27 cellular contexts compared by ENCODE assay signal in the genomic region with DNA sequence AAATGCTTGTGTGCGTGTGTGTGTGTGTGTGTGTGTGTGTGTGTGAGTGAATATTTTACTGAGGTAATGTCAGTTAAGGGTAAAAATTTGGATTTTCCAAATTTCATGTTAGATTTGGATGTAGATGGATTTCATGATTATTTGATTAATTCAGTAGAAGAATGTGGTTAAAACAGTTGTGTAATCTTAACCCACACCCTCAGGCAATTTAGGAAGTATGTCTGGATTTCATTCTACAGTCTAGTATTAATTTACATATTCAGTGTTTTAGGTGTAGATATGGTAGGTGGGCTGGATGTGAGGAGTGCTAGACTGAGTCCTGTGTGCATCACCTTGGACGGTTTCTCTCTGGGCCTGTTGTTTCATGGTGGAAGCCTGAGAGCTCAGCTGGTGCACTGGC.
DNase-seq lines count a peak whose midpoint lies in the region; ATAC-seq and TF ChIP-seq lines count a peak whose summit lies in the region.
"Had no signal": no experiment of that assay in that cellular context is flagged by ENCODE, and none has a peak within 500 bp of the region (broad histone marks: within the 10 kb centered on the region; RNA-seq: fewer than 3 reads in every experiment).

No MANE protein-coding gene starts in this region.

- H3K4me2 ChIP-seq in DOHH2 (ENCODE audit: low read length): peak overlapping the region; percentile 31
- H3K4me2 ChIP-seq: BLaER1 treated with 17β-estradiol and CSF1 and Interleukin-3, amounts not matched to agents 10 nM and 100 nM had no signal

- H3K4me3 ChIP-seq in DOHH2 (ENCODE audit: low read length): 0 out of 2 replicates have a peak overlapping the region, but pooled peaks have one; percentile 20
- H3K4me3 ChIP-seq: BLaER1 treated with 17β-estradiol and CSF1 and Interleukin-3, amounts not matched to agents 10 nM and 100 nM; GM12878; GM23248; K562 had no signal

- ATAC-seq in HG02642 (IDR thresholded peaks at IDR 0.05; ENCODE audit: poor library complexity, unreplicated experiment) (no peak), GM21717 (IDR thresholded peaks at IDR 0.05; ENCODE audit: unreplicated experiment) (no peak)
- ATAC-seq: GM12878, K562, SK-N-SH treated with all-trans-retinoic acid at 6 μM for 48 hours had no signal

- DNase-seq in NOMO-1 treated with dmso at 0.1 percent for 144 hours (lab: John Stamatoyannopoulos, UW; ENCODE audit: unreplicated experiment): peak; percentile 17
- DNase-seq in fibroblast of gingiva (ENCODE audit: low read depth): peak; percentile 12
- DNase-seq in MV-4-11 (lab: John Stamatoyannopoulos, UW): no peak
- DNase-seq in KBM-7: no peak
- DNase-seq: CD4-positive, alpha-beta T cell; COR-L47; DMS53; GDM1; GM23248; H7; MM.1S; NCI-H1048; NCI-H1417; NCI-H1694; NCI-H2029 treated with DMSO at 0.1 percent for 48 hours; NCI-H446 treated with DMSO at 0.1 percent for 48 hours; NCI-H526; NCI-H82; NK-92 treated with Interleukin-12 subunit alpha and Interleukin-12 subunit beta, amount 100 ng/mL, for 24 hours had no signal

- in situ Hi-C loops in KBM-7 (cut with MboI; ENCODE audit: low pct_unique_long_range_greater_than_20kb, low sequenced_read_pairs): no loop called here

- H3K9me3 ChIP-seq in DOHH2 (ENCODE audit: control insufficient read depth, insufficient read depth, low read length): no peaks in the 10 kb centered on the region

- TF ChIP-seq CTCF in DOHH2 (IDR thresholded peaks at IDR 0.05; ENCODE audit: low read depth, low read length, poor library complexity, severe bottlenecking): no peak
- TF ChIP-seq CTCF in VCaP (conservative IDR thresholded peaks at IDR 0.05): no peak

- H3K79me2 ChIP-seq in DOHH2 (ENCODE audit: control insufficient read depth, low read length): no peaks in the 10 kb centered on the region

- H4K20me1 ChIP-seq in DOHH2 (ENCODE audit: control insufficient read depth, insufficient read depth, low read depth, low read length): no peaks in the 10 kb centered on the region
- H4K20me1 ChIP-seq: BLaER1 treated with 17β-estradiol and CSF1 and Interleukin-3, amounts not matched to agents 10 nM and 100 nM had no signal

- peaks cover 32% of the 10 kb centered on the region for H3K4me1 ChIP-seq in DOHH2 (ENCODE audit: control insufficient read depth, low read length)
- H3K4me1 ChIP-seq: BLaER1 treated with 17β-estradiol and CSF1 and Interleukin-3, amounts not matched to agents 10 nM and 100 nM had no signal

- H3K36me3 ChIP-seq in DOHH2 (ENCODE audit: control insufficient read depth, low read length): no peaks in the 10 kb centered on the region
- H3K36me3 ChIP-seq: BLaER1 treated with 17β-estradiol and CSF1 and Interleukin-3, amounts not matched to agents 10 nM and 100 nM had no signal

- H3K27ac ChIP-seq in DOHH2 (ENCODE audit: low read depth, low read length) (peak overlapping the region; percentile 44; the same call in 1 of the 2 replicates), VCaP (peak overlapping the region; percentile 24; the same call in 1 of the 2 replicates)
- H3K27ac ChIP-seq: BLaER1 treated with 17β-estradiol and CSF1 and Interleukin-3, amounts not matched to agents 10 nM and 100 nM; GM23248 had no signal

- H3K9me2 ChIP-seq in DOHH2 (replicated peaks; ENCODE audit: control insufficient read depth, low read length): no peaks in the 10 kb centered on the region

- no peaks in the 10 kb centered on the region for H3F3A ChIP-seq in DOHH2 (ENCODE audit: control insufficient read depth, insufficient read depth)

- H3K27me3 ChIP-seq in DOHH2 (ENCODE audit: control insufficient read depth, low read length): no peaks in the 10 kb centered on the region
- H3K27me3 ChIP-seq: BLaER1 treated with 17β-estradiol and CSF1 and Interleukin-3, amounts not matched to agents 10 nM and 100 nM had no signal

Comparison
In these comparisons a context has a peak if more than half of its experiments do, and no peak if none do; other contexts are left out.
1. DNase-seq: peak in NOMO-1 treated with dmso at 0.1 percent for 144 hours (single experiment) and fibroblast of gingiva (single experiment); none in MV-4-11 (single experiment) and KBM-7 (single experiment).